In genomic region chr5:143311955-143312354, GRCh38 we compare ENCODE assay signal across 16 cellular contexts.
DNase-seq lines count a peak whose midpoint lies in the region; ATAC-seq, FAIRE-seq and TF ChIP-seq lines count a peak whose summit lies in the region.
"Had no signal": no experiment of that assay in that cellular context is flagged by ENCODE, and none has a peak within 500 bp of the region (broad histone marks: within the 10 kb centered on the region; RNA-seq: fewer than 3 reads in every experiment).

No MANE protein-coding gene starts in this region.

- H3K27ac ChIP-seq in PC-3 (ENCODE audit: low read length) (peak overlapping the region; percentile 89), endothelial cell of umbilical vein (ENCODE audit: insufficient read depth, low read depth, low read length) (peak overlapping the region; percentile 84), psoas muscle (peak overlapping the region; percentile 54), uterus (no peak overlapping the region), testis (no peak overlapping the region)

- POLR2A ChIA-PET in PC-3 (lab: Charles Lee; ENCODE audit: unreplicated experiment), result no interaction called here
- POLR2A ChIA-PET in endothelial cell of umbilical vein (lab: Charles Lee), result no interaction called here

- H4K20me1 ChIP-seq in PC-3 (ENCODE audit: low read length) (no peaks in the 10 kb centered on the region), endothelial cell of umbilical vein (replicated peaks; ENCODE audit: control insufficient read depth, extremely low read depth, insufficient read depth, low read length) (no peaks in the 10 kb centered on the region)

- peaks cover 66% of the 10 kb centered on the region for H3K4me1 ChIP-seq in PC-3 (ENCODE audit: insufficient read depth, low read length)
- H3K4me1 ChIP-seq in endothelial cell of umbilical vein (ENCODE audit: control insufficient read depth, extremely low read depth, insufficient read depth, low read length), result peaks cover 58% of the 10 kb centered on the region
- peaks cover 48% of the 10 kb centered on the region for H3K4me1 ChIP-seq in psoas muscle
- peaks cover 0 to 6% of the 10 kb centered on the region in 2 donors for H3K4me1 ChIP-seq in uterus
- H3K4me1 ChIP-seq in testis, result no peaks in the 10 kb centered on the region

- FAIRE-seq in endothelial cell of umbilical vein (lab: Jason Lieb, UNC), result no peak
- FAIRE-seq: endometrium had no signal

- CTCF ChIA-PET in PC-3 (lab: Charles Lee), result no interaction called here
- CTCF ChIA-PET in endothelial cell of umbilical vein (lab: Charles Lee), result interaction anchor here (1.0 to 1.3 kb wide), 5 partner anchors 9 to 91 kb away, joined by 3 to 4 read pairs (median 3); partner anchors contain the start of gene NR3C1

- dilution Hi-C loops in endothelial cell of umbilical vein (cut with MboI; ENCODE audit: extremely low pct_ligation_motif_present, low sequenced_read_pairs), result no loop called here

- H3K36me3 ChIP-seq in PC-3 (ENCODE audit: low read depth, low read length) (peaks cover 7% of the 10 kb centered on the region), endothelial cell of umbilical vein (ENCODE audit: control insufficient read depth in 2 of 2, extremely low read depth in 1 of 2, insufficient read depth in 2 of 2, low read length in 2 of 2) (peaks cover 0 to 3% of the 10 kb centered on the region in 2 experiments), psoas muscle (ENCODE audit: insufficient read depth in 1 of 2, low read depth in 1 of 2) (peaks cover 8 to 61% of the 10 kb centered on the region in 2 donors), uterus (no peaks in the 10 kb centered on the region), testis (ENCODE audit: low read depth, missing control alignments) (no peaks in the 10 kb centered on the region)

- 91 to 97% (median 93%) methylated on average over 1 of the region's 1 CpG for WGBS in psoas muscle, 3 donors
- WGBS in testis, 2 donors, result 98 to 100% methylated on average over 1 of the region's 1 CpG

- DNase-seq in EL, result peak; percentile 45
- no peak for DNase-seq in PC-3
- no peak for DNase-seq in endothelial cell of umbilical vein (ENCODE audit: low read depth, low spot score)
- no peak for DNase-seq in psoas muscle
- DNase-seq in GM19238 (ENCODE audit: insufficient read length, low spot score), result no peak
- no peak for DNase-seq in uterus
- no peak for DNase-seq in testis
- DNase-seq: activated CD8-positive, alpha-beta T cell treated with anti-CD3 and anti-CD28 coated beads for 36 hours; amygdala; DMS53; head of caudate nucleus; islet precursor cell; NCI-H2081; NCI-H526; stimulated activated CD4-positive, alpha-beta T cell treated with anti-CD3 and anti-CD28 coated beads, Interleukin-4, amount 100 ng/mL, for 1 hour had no signal

- no peaks in the 10 kb centered on the region for H3K9me1 ChIP-seq in endothelial cell of umbilical vein (replicated peaks; ENCODE audit: control insufficient read depth, extremely low read depth, insufficient read depth, low read length)

- H3K4me2 ChIP-seq in PC-3 (ENCODE audit: low read length) (peak overlapping the region; percentile 28), endothelial cell of umbilical vein (ENCODE audit: insufficient read depth, low read length) (peak overlapping the region; percentile 39)

- H3K27me3 ChIP-seq in PC-3 (ENCODE audit: low read length), result no peaks in the 10 kb centered on the region
- no peaks in the 10 kb centered on the region for H3K27me3 ChIP-seq in endothelial cell of umbilical vein (ENCODE audit: control insufficient read depth in 2 of 2, insufficient read depth in 2 of 2, low read length in 2 of 2)
- no peaks in the 10 kb centered on the region for H3K27me3 ChIP-seq in psoas muscle (ENCODE audit: insufficient read depth in 3 of 3, low read length in 2 of 3)
- H3K27me3 ChIP-seq in uterus, result no peaks in the 10 kb centered on the region
- no peaks in the 10 kb centered on the region for H3K27me3 ChIP-seq in testis

- ATAC-seq in PC-3 (no peak), psoas muscle (no peak)
- ATAC-seq: activated CD8-positive, alpha-beta T cell treated with anti-CD3 and anti-CD28 coated beads for 36 hours had no signal

- H3K9ac ChIP-seq in PC-3 (ENCODE audit: low read length) (peak overlapping the region; percentile 27), endothelial cell of umbilical vein (replicated peaks; ENCODE audit: extremely low read depth, insufficient read depth, low read length) (peak overlapping the region; percentile 32)

- no peak for TF ChIP-seq CTCF in PC-3 (conservative IDR thresholded peaks at IDR 0.05; ENCODE audit: low read depth, low read length)
- no peak for TF ChIP-seq CTCF in endothelial cell of umbilical vein (IDR thresholded peaks at IDR 0.05; ENCODE audit: extremely low read depth in 1 of 2, insufficient read depth in 1 of 2, low read depth in 1 of 2, low read length in 2 of 2)
- TF ChIP-seq CTCF in psoas muscle (IDR thresholded peaks at IDR 0.05), result no peak
- TF ChIP-seq CTCF in uterus (IDR thresholded peaks at IDR 0.05), result no peak
- no peak for TF ChIP-seq CTCF in testis (IDR thresholded peaks at IDR 0.05)

- no peak overlapping the region for H2AFZ ChIP-seq in PC-3 (ENCODE audit: low read length)
- H2AFZ ChIP-seq in endothelial cell of umbilical vein (ENCODE audit: low read depth, low read length), result no peak overlapping the region

- no TSS peak for BruUV-seq in PC-3 (replicated peaks; lab: Mats Ljungman, UMichigan)
- TSS peak; percentile 68 for BruUV-seq in endothelial cell of umbilical vein (replicated peaks; lab: Mats Ljungman, UMichigan)

- H3K79me2 ChIP-seq in PC-3 (ENCODE audit: low read length) (peaks cover 29% of the 10 kb centered on the region), endothelial cell of umbilical vein (ENCODE audit: control insufficient read depth, insufficient read depth, low read length) (peaks cover 9% of the 10 kb centered on the region)

- no peaks in the 10 kb centered on the region for H3F3A ChIP-seq in PC-3 (ENCODE audit: low read length, unreplicated experiment)

- TF ChIP-seq POLR2A in endothelial cell of umbilical vein (IDR thresholded peaks at IDR 0.05; ENCODE audit: low read depth, low read length), result no peak
- TF ChIP-seq POLR2A in uterus (IDR thresholded peaks at IDR 0.05), result no peak
- TF ChIP-seq POLR2A in testis (IDR thresholded peaks at IDR 0.05), result no peak

- no peak overlapping the region for H3K4me3 ChIP-seq in PC-3 (ENCODE audit: low read length)
- H3K4me3 ChIP-seq in endothelial cell of umbilical vein (replicated peaks in 1 of 3; ENCODE audit: insufficient read depth in 1 of 3, low read depth in 1 of 3, low read length in 3 of 3), result no peak overlapping the region
- H3K4me3 ChIP-seq in psoas muscle, result no peak overlapping the region
- H3K4me3 ChIP-seq in uterus, result no peak overlapping the region
- H3K4me3 ChIP-seq in testis, result no peak overlapping the region

- intact Hi-C loops in PC-3 (cut with micrococcal nuclease), result loop anchor here (2.0 to 10.0 kb wide), 6 partner anchors 40 to 373 kb away; partner anchors contain the start of gene NR3C1
- intact Hi-C loops in endothelial cell of umbilical vein (cut with micrococcal nuclease), result loop anchor here (1.0 to 5.0 kb wide), 6 partner anchors 45 to 880 kb away; no protein-coding TSS in a partner anchor
- intact Hi-C loops in psoas muscle (cut with DNase I), result loop anchor here in 1 of 2 donors (10.0 kb wide), 1 partner anchor 63 kb away; no protein-coding TSS in a partner anchor
- intact Hi-C loops in uterus (cut with DNase I; ENCODE audit: low total_unique reads), result no loop called here
- intact Hi-C loops in testis (cut with DNase I; ENCODE audit: low total_unique reads), result no loop called here

- no peaks in the 10 kb centered on the region for H3K9me3 ChIP-seq in PC-3 (ENCODE audit: low read length)
- no peaks in the 10 kb centered on the region for H3K9me3 ChIP-seq in endothelial cell of umbilical vein (replicated peaks; ENCODE audit: control insufficient read depth, insufficient read depth, low read length)
- H3K9me3 ChIP-seq in psoas muscle, result no peaks in the 10 kb centered on the region
- no peaks in the 10 kb centered on the region for H3K9me3 ChIP-seq in uterus
- no peaks in the 10 kb centered on the region for H3K9me3 ChIP-seq in testis

- no peaks in the 10 kb centered on the region for H3K9me2 ChIP-seq in PC-3 (replicated peaks; ENCODE audit: low read length)

TF ChIP-seq in endothelial cell of umbilical vein, 7 proteins besides CTCF, POLR2A, EP300 and RAD21:
- TF ChIP-seq POLR2AphosphoS5 (IDR thresholded peaks at IDR 0.05; ENCODE audit: insufficient read depth, low read depth, low read length) (no peak), GATA2 (IDR thresholded peaks at IDR 0.05; ENCODE audit: insufficient read depth, insufficient read length, low read depth, low read length) (no peak), MYC (IDR thresholded peaks at IDR 0.05; ENCODE audit: low read depth, low read length) (no peak), FOS (IDR thresholded peaks at IDR 0.05; ENCODE audit: borderline replicate concordance, insufficient read depth, low read length) (no peak), MAX (IDR thresholded peaks at IDR 0.05; ENCODE audit: insufficient read depth, insufficient read length) (no peak), EZH2 (IDR thresholded peaks at IDR 0.05; ENCODE audit: borderline replicate concordance, low read depth, low read length, severe bottlenecking) (no peak), JUN (IDR thresholded peaks at IDR 0.05; ENCODE audit: borderline replicate concordance, insufficient read depth, insufficient read length, low read depth) (no peak)

Comparison
In these comparisons a context has a peak if more than half of its experiments do, and no peak if none do; other contexts are left out.
1. H3K27ac ChIP-seq: peak in PC-3 (single experiment), endothelial cell of umbilical vein (single experiment) and psoas muscle (single experiment); none in uterus (0 of 2) and testis (0 of 2).
2. intact Hi-C loops: an anchor here in PC-3 (2.0 to 10.0 kb wide) and endothelial cell of umbilical vein (1.0 to 5.0 kb wide); none called in uterus and testis.